Comparison of ENCODE assay signal across 8 cellular contexts in genomic region chr1:152047954-152048640, GRCh38. TPM values are rescaled to one million over a fixed set of nuclear protein-coding genes. Genes with fewer than 3 reads are reported as not detected.
DNase-seq lines count a peak whose midpoint lies in the region; ATAC-seq, FAIRE-seq and TF ChIP-seq lines count a peak whose summit lies in the region.

No MANE protein-coding gene starts in this region.

- intact Hi-C loops in lower lobe of right lung (cut with DNase I): no loop called here

- peak; percentile 99 for FAIRE-seq in A204.1 (lab: Jason Lieb, UNC)

- DNase-seq in NCI-H526 (lab: John Stamatoyannopoulos, UW): peak; percentile 85 to 93
- peak; percentile 83 for DNase-seq in activated CD4-positive, alpha-beta T cell treated with anti-CD3 and anti-CD28 coated beads, Interleukin-2, amount 50 U/mL, for 1 hour
- peak; percentile 34 to 92 for DNase-seq in dermis microvascular lymphatic vessel endothelial cell (ENCODE audit: low read depth in 2 of 2)
- peak; percentile 95 for DNase-seq in lower lobe of right lung
- DNase-seq in stimulated activated CD4-positive, alpha-beta T cell treated with anti-CD3 and anti-CD28 coated beads, TNF-alpha, amount 100 ng/mL, for 1 hour (ENCODE audit: low read depth in 3 of 3, low spot score in 1 of 3): peak; percentile 59 to 67 (median 62)

- TF ChIP-seq CTCF in lower lobe of right lung (IDR thresholded peaks at IDR 0.05): peak; percentile 65

- ATAC-seq in GM18502 (IDR thresholded peaks at IDR 0.05; ENCODE audit: poor library complexity, unreplicated experiment) (peak; percentile 97), HG02943 (IDR thresholded peaks at IDR 0.05; ENCODE audit: low read depth, unreplicated experiment) (peak; percentile 93), lower lobe of right lung (peak; percentile 91 to 95)

- H3K36me3 ChIP-seq in lower lobe of right lung: no peaks in the 10 kb centered on the region

- peaks cover 44% of the 10 kb centered on the region for H3K4me1 ChIP-seq in lower lobe of right lung

- H3K27ac ChIP-seq in lower lobe of right lung: peak overlapping the region; percentile 95

- H3K9me3 ChIP-seq in lower lobe of right lung: no peaks in the 10 kb centered on the region

- H3K4me3 ChIP-seq in lower lobe of right lung: peak overlapping the region; percentile 33

- no peaks in the 10 kb centered on the region for H3K27me3 ChIP-seq in lower lobe of right lung (ENCODE audit: low read depth)

RNA-seq across cellular contexts. Expression of gene S100A11, which starts 11.3 kb away (rescaled TPM):
- 17.1 and 23.1 TPM in 2 replicates for total RNA-seq in dermis microvascular lymphatic vessel endothelial cell
- total RNA-seq in lower lobe of right lung: 737 TPM

RNA-seq across cellular contexts. Expression of gene TCHHL1, which starts 40.8 kb away (rescaled TPM):
- total RNA-seq in dermis microvascular lymphatic vessel endothelial cell (not detected in 2 replicates), lower lobe of right lung (not detected)

RNA-seq across cellular contexts. Expression of gene S100A10, which starts 54.4 kb away (rescaled TPM):
- total RNA-seq in dermis microvascular lymphatic vessel endothelial cell: 114 and 126 TPM in 2 replicates
- total RNA-seq in lower lobe of right lung: 602 TPM

Comparison
In these comparisons a context has a peak if more than half of its experiments do, and no peak if none do; other contexts are left out.
1. Peak in every context shown above with its lines: DNase-seq, ATAC-seq, H3K4me3 ChIP-seq and H3K27ac ChIP-seq.
2. RNA of gene S100A11, which starts 11.3 kb away (total RNA-seq): 737 TPM in lower lobe of right lung (single experiment); 17.1 to 23.1 TPM in dermis microvascular lymphatic vessel endothelial cell; every median in the first group is over 10 times any median in the second.